8 cellular contexts compared by ENCODE assay signal in the genomic region with DNA sequence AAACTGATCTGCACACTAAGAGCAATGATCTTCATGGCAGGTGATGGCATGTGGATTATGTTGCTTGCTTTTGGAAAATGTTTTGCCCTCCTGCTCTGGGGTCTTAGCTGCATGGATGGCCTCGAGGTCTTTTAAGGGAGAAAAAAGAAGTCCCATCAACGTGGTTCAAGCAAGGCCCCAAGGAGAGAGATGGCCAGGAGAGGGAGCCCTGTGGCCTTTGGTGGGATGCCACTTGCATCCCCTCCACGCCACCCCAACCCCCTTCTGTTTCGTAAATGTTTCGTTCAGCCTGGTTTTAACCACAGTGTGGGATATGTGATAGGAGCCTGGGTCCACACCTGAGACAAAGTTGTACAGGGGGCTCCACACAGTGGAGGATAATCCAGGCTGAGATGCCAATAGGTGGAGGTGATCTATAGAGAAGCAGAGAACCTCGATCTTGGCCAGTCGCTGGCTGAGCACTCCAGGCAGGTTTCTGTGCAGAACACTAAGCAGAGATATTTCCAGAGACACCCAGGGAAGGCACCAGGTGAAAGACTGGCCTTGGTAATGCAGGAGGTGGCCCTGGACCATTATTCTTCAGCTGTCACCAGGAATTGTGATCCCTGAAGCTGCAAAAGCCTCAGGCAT. TPM values are rescaled to one million over a fixed set of nuclear protein-coding genes. Genes with fewer than 3 reads are reported as not detected.
DNase-seq lines count a peak whose midpoint lies in the region; ATAC-seq and TF ChIP-seq lines count a peak whose summit lies in the region.

No MANE protein-coding gene starts in this region.

- H3K9me2 ChIP-seq in GM23248 (ENCODE audit: insufficient read depth): no peaks in the 10 kb centered on the region

- H3K9me3 ChIP-seq in GM23248 (ENCODE audit: low read depth): no peaks in the 10 kb centered on the region
- no peaks in the 10 kb centered on the region for H3K9me3 ChIP-seq in left ventricle myocardium inferior (replicated peaks)

- 77 to 78% methylated on average over 7 of the region's 7 CpGs for WGBS in GM23248 (ENCODE audit: low coverage in 1 of 2, low lambda C conversion rate in 2 of 2, missing lambda C conversion rate in 2 of 2), 2 experiments

- in situ Hi-C loops in ACHN (cut with HindIII; ENCODE audit: low pct_ligation_motif_present, low pct_unique_long_range_greater_than_20kb, low sequenced_read_pairs) (no loop called here), GM23248 (cut with MboI) (no loop called here)

- DNase-seq in ACHN (peak; percentile 3), GM23248 (peak; percentile 34), SHP77 treated with DMSO at 0.1 percent for 48 hours (lab: John Stamatoyannopoulos, UW) (peak; percentile 12), left ventricle myocardium inferior (no peak), CD14-positive monocyte (ENCODE audit: low spot score) (no peak), omental fat pad (ENCODE audit: low spot score) (no peak)

- H3K9me3 Mint-ChIP-seq in CD14-positive monocyte: peaks cover 0 to 2% (median 0%) of the 10 kb centered on the region in 7 donors

- H3K36me3 Mint-ChIP-seq in CD14-positive monocyte: no peaks in the 10 kb centered on the region

- H3K4me3 Mint-ChIP-seq in CD14-positive monocyte: no peak overlapping the region

- peaks cover 2 to 34% (median 9%) of the 10 kb centered on the region in 3 donors for H3K27me3 Mint-ChIP-seq in CD14-positive monocyte (ENCODE audit: low read depth in 3 of 3)

- no peaks in the 10 kb centered on the region for H4K20me1 ChIP-seq in GM23248 (ENCODE audit: insufficient read depth)

- intact Hi-C loops in left ventricle myocardium inferior (cut with micrococcal nuclease) (no loop called here), CD14-positive monocyte (cut with micrococcal nuclease) (no loop called here)

- H3K4me1 ChIP-seq in GM23248 (ENCODE audit: insufficient read depth): no peaks in the 10 kb centered on the region; the same call in 1 of the 2 replicates
- H3K4me1 ChIP-seq in left ventricle myocardium inferior: no peaks in the 10 kb centered on the region

- H3F3A ChIP-seq in GM23248 (ENCODE audit: insufficient read depth): no peaks in the 10 kb centered on the region

- H3K4me2 ChIP-seq in GM23248 (ENCODE audit: unreplicated experiment): no peak overlapping the region

- H3K9ac ChIP-seq in GM23248: no peak overlapping the region

- no peaks in the 10 kb centered on the region for H3K4me1 Mint-ChIP-seq in CD14-positive monocyte

- H3K79me2 ChIP-seq in GM23248 (ENCODE audit: insufficient read depth): no peaks in the 10 kb centered on the region

- H3K27me3 ChIP-seq in GM23248 (replicated peaks; ENCODE audit: insufficient read depth) (no peaks in the 10 kb centered on the region), left ventricle myocardium inferior (ENCODE audit: low read depth) (no peaks in the 10 kb centered on the region)

- H3K27ac ChIP-seq in GM23248: no peak overlapping the region
- H3K27ac ChIP-seq in left ventricle myocardium inferior (replicated peaks): no peak overlapping the region

- ATAC-seq in HG02610 (IDR thresholded peaks at IDR 0.05; ENCODE audit: unreplicated experiment) (no peak), GM21360 (IDR thresholded peaks at IDR 0.05; ENCODE audit: unreplicated experiment) (no peak), omental fat pad (ENCODE audit: low FRiP score) (no peak)

- no peak overlapping the region for H3K27ac Mint-ChIP-seq in CD14-positive monocyte

- H3K36me3 ChIP-seq in GM23248 (ENCODE audit: low read depth) (no peaks in the 10 kb centered on the region), left ventricle myocardium inferior (no peaks in the 10 kb centered on the region)

- peak; percentile 55 for TF ChIP-seq CTCF in left ventricle myocardium inferior (IDR thresholded peaks at IDR 0.05; ENCODE audit: borderline replicate concordance)
- no peak for TF ChIP-seq CTCF in CD14-positive monocyte (IDR thresholded peaks at IDR 0.05)
- no peak for TF ChIP-seq CTCF in omental fat pad (IDR thresholded peaks at IDR 0.05)

- H3K4me3 ChIP-seq in GM23248: no peak overlapping the region
- H3K4me3 ChIP-seq in left ventricle myocardium inferior: no peak overlapping the region

- H2AFZ ChIP-seq in GM23248: no peak overlapping the region

RNA-seq across cellular contexts. Expression of a gene that starts 25.8 kb away (rescaled TPM):
- total RNA-seq in GM23248 (2014; rRNA removed; shearing (Covaris generic)): under 0.01 TPM in 1 of 2 replicates, not detected in the other
- polyA plus RNA-seq in GM23248 (2016; fragmentation: Nextera tagmentation; extraction: Ambion mirVana) (0.20 TPM in 1 of 2 replicates, not detected in the other), CD14-positive monocyte (not detected)
- total RNA-seq in left ventricle myocardium inferior (2.5 TPM), omental fat pad (under 1 TPM in 3 of 4 donors, not detected in 1; 0.06 to 0.24 (median 0.16) TPM)

Comparison
In these comparisons a context has a peak if more than half of its experiments do, and no peak if none do; other contexts are left out.
1. DNase-seq: peak in ACHN (single experiment), GM23248 (single experiment) and SHP77 treated with DMSO at 0.1 percent for 48 hours (single experiment); none in left ventricle myocardium inferior (single experiment), CD14-positive monocyte (single experiment) and omental fat pad (single experiment).